ENCODE assay signal across 25 cellular contexts in the genomic region with DNA sequence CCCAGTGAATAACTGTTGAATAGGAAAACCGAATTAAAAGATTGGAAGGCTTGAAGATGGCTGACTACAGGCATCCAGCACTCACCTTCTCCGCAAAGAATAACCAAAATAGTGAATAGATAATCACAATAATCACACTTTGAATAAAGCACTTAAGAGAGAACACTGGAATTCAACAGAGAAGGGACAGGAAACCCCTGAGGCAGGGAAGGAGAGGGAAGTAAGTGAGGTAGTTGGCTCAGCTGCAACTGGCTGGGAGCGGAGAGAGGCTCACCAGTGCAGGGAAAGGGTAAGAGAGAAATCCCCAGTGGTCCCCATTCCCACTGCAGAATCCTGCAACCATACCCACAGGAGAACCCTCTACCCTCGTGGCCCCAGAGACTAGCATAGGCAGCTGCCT.
"Had no signal": no experiment of that assay in that cellular context is flagged by ENCODE, and none has a peak within 500 bp of the region (broad histone marks: within the 10 kb centered on the region; RNA-seq: fewer than 3 reads in every experiment).

No MANE protein-coding gene starts in this region.

- H3K9ac ChIP-seq: KMS-11 had no signal

- H3K4me3 ChIP-seq: ascending aorta, body of pancreas, cardiac muscle cell, MG63, Peyer's patch had no signal

- H3K27me3 ChIP-seq: ascending aorta, body of pancreas, MG63, Peyer's patch had no signal

- FAIRE-seq: TTC549 had no signal

- H3K36me3 ChIP-seq: ascending aorta, cardiac muscle cell, MG63, Peyer's patch had no signal

- H3K27ac ChIP-seq: ascending aorta, body of pancreas, cardiac muscle cell, KMS-11, Peyer's patch had no signal

- H3K4me1 ChIP-seq: ascending aorta, Peyer's patch had no signal

- DNase-seq: activated B cell treated with CpG ODN at 0.5 μM for 24 hours; activated CD4-positive, alpha-beta T cell treated with anti-CD3 and anti-CD28 coated beads for 1 hour; activated CD4-positive, alpha-beta T cell treated with anti-CD3 and anti-CD28 coated beads, Interleukin-2, amount 50 U/mL, for 48 hours; activated CD8-positive, alpha-beta memory T cell treated with anti-CD3 and anti-CD28 coated beads, Interleukin-2, amount 10 ng/mL, durations not matched to agents 7 days and 5 days; activated effector memory CD4-positive, alpha-beta T cell treated with Interleukin-2 at 50 U/mL for 16 hours; activated naive CD4-positive, alpha-beta T cell; activated T-cell treated with anti-CD3 and anti-CD28 coated beads, Interleukin-2, amount 50 U/mL, for 24 hours; body of pancreas; MG63; MV-4-11; NCI-H1092 treated with DMSO at 0.1 percent for 48 hours; NCI-H1436 treated with DMSO at 0.1 percent for 48 hours; NCI-H187; NCI-H2081; NCI-H446; NCI-H524; Peyer's patch; SHP77 treated with DMSO at 0.1 percent for 48 hours; T-cell; T-helper 2 cell; T1000 had no signal

- H3K4me2 ChIP-seq: KMS-11 had no signal

- H3K9me3 ChIP-seq: ascending aorta, body of pancreas, MG63, Peyer's patch had no signal

- ATAC-seq: activated CD8-positive, alpha-beta memory T cell treated with anti-CD3 and anti-CD28 coated beads, Interleukin-2, amount 10 ng/mL, durations not matched to agents 7 days and 5 days; body of pancreas; T-cell had no signal
